In the genomic region with DNA sequence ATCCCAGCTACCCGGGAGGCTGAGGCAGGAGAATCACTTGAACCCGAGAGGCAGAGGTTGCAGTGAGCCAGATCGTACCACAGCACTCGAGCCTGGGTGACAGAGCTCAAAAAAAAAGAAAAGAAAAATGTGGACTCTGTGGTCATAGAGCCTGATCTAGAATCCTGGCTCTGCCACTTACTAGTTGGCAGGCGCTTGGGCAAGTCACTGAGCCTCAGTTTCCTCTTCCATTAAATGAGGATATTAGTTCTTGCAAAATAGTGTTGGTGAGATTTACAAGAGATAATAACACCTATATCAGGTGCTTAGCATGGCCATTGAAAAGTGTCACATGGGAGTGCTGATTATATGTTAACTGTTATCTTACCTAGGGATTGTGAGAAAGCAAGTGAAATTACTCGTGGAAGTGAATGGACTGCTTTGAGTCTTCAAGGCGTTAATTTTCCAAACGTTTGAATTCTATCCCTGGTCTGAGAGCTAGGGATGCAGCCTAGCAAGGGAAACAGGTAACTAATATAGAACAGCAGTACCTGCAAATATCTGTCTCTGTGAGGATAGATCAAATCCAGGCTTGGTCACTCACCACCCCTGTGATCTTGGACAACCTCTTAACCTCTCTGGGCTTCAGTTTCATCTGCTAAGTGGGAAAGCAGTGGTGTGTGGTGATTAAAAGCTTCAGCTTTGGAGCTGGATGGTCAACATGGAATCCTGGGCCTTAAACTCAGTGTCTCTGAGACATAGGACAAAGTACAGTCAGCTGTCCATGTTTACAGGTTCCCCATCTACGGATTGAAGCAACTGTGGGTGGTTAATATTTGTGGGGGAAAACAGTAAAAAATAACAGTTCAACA, we compare ENCODE assay signal across 8 cellular contexts. TPM values are rescaled to one million over a fixed set of nuclear protein-coding genes. Genes with fewer than 3 reads are reported as not detected.
A peak's percentile ranks its signal among the peaks of the same experiment; 100 is the strongest.
DNase-seq lines count a peak whose midpoint lies in the region; ATAC-seq, FAIRE-seq and TF ChIP-seq lines count a peak whose summit lies in the region.

No MANE protein-coding gene starts in this region.

- no peak for DNase-seq in GM23338 (ENCODE audit: low spot score)
- no peak for DNase-seq in T-helper 17 cell
- DNase-seq in fibroblast of villous mesenchyme (ENCODE audit: low read depth), result no peak
- no peak for DNase-seq in C1 segment of cervical spinal cord (lab: John Stamatoyannopoulos, UW)
- no peak for DNase-seq in stimulated activated naive CD4-positive, alpha-beta T cell treated with Interleukin-2 at 50 U/mL for 16 hours (lab: John Stamatoyannopoulos, UW)
- no peak for DNase-seq in H54 (ENCODE audit: insufficient read length, low spot score)

- H3K27me3 ChIP-seq in GM23338 (ENCODE audit: insufficient read depth) (no peaks in the 10 kb centered on the region), skeletal muscle tissue (ENCODE audit: control insufficient read depth in 3 of 3, insufficient read depth in 3 of 3, low read length in 3 of 3) (peaks cover 0 to 4% (median 0%) of the 10 kb centered on the region in 3 donors)

- H3K4me3 ChIP-seq in GM23338 (peak overlapping the region; percentile 68), fibroblast of villous mesenchyme (ENCODE audit: low read depth, low read length) (peak overlapping the region; percentile 84), skeletal muscle tissue (ENCODE audit: low read length in 3 of 3) (peak overlapping the region; percentile 75 to 99 (median 99))

- TF ChIP-seq CTCF in GM23338 (conservative IDR thresholded peaks at IDR 0.05; ENCODE audit: low read depth in 2 of 2) (no peak), fibroblast of villous mesenchyme (IDR thresholded peaks at IDR 0.05; ENCODE audit: insufficient read depth, low read depth, low read length) (no peak)

- peak overlapping the region; percentile 56; the same call in 1 of the 2 replicates for H2AFZ ChIP-seq in GM23338

- no peak for FAIRE-seq in H54 (lab: Jason Lieb, UNC)

- no peaks in the 10 kb centered on the region for H3K27me3 Mint-ChIP-seq in GM23338 (ENCODE audit: insufficient read depth, low read depth, poor library complexity)
- H3K27me3 Mint-ChIP-seq in T-helper 17 cell, result no peaks in the 10 kb centered on the region

- no peaks in the 10 kb centered on the region for H3F3A ChIP-seq in GM23338 (replicated peaks; ENCODE audit: low read depth)

- no peaks in the 10 kb centered on the region for H3K79me2 ChIP-seq in GM23338 (replicated peaks; ENCODE audit: insufficient read depth)

- H4K20me1 ChIP-seq in GM23338 (replicated peaks; ENCODE audit: insufficient read depth), result no peaks in the 10 kb centered on the region

- H3K9me3 ChIP-seq in T-helper 17 cell (ENCODE audit: control insufficient read depth, low read length, poor library complexity, severe bottlenecking), result no peaks in the 10 kb centered on the region
- H3K9me3 ChIP-seq in skeletal muscle tissue (ENCODE audit: control insufficient read depth in 3 of 3, low read length in 3 of 3), result no peaks in the 10 kb centered on the region

- H3K27ac ChIP-seq in GM23338 (ENCODE audit: low read depth) (no peak overlapping the region), skeletal muscle tissue (ENCODE audit: low read depth, low read length) (no peak overlapping the region)

- ATAC-seq in GM23338 (no peak), T-helper 17 cell (no peak), HG03378 (IDR thresholded peaks at IDR 0.05; ENCODE audit: unreplicated experiment) (no peak)

- no peaks in the 10 kb centered on the region; the same call in 2 of the 3 replicates for H3K9me3 Mint-ChIP-seq in GM23338

- peaks cover 3% of the 10 kb centered on the region; the same call in 2 of the 3 replicates for H3K36me3 Mint-ChIP-seq in GM23338 (ENCODE audit: low read depth)
- peaks cover 9% of the 10 kb centered on the region for H3K36me3 Mint-ChIP-seq in T-helper 17 cell (ENCODE audit: low read depth)

- H3K4me1 Mint-ChIP-seq in GM23338 (peaks cover 7% of the 10 kb centered on the region; the same call in 2 of the 3 replicates), T-helper 17 cell (peaks cover 51% of the 10 kb centered on the region)

- H3K4me1 ChIP-seq in GM23338 (ENCODE audit: insufficient read depth) (peaks cover 7% of the 10 kb centered on the region), skeletal muscle tissue (ENCODE audit: control insufficient read depth in 3 of 3, insufficient read depth in 3 of 3, low read length in 3 of 3) (peaks cover 3 to 8% (median 3%) of the 10 kb centered on the region in 3 donors)

- TF ChIP-seq POLR2A in H54 (IDR thresholded peaks at IDR 0.05; ENCODE audit: low read depth, low read length), result no peak

- H3K36me3 ChIP-seq in GM23338 (ENCODE audit: insufficient read depth) (no peaks in the 10 kb centered on the region), skeletal muscle tissue (ENCODE audit: control insufficient read depth in 3 of 3, insufficient read depth in 3 of 3, low read length in 3 of 3) (no peaks in the 10 kb centered on the region)

- peaks cover 8% of the 10 kb centered on the region; the same call in 1 of the 2 replicates for H3K9me2 ChIP-seq in GM23338 (ENCODE audit: insufficient read depth)

- H3K9ac ChIP-seq in skeletal muscle tissue (ENCODE audit: low read depth in 1 of 3, low read length in 3 of 3), result no peak overlapping the region

- H3K4me3 Mint-ChIP-seq in GM23338 (peak overlapping the region; percentile 81), T-helper 17 cell (peak overlapping the region; percentile 97)

- H3K4me2 ChIP-seq in GM23338, result peak overlapping the region; percentile 87; the same call in 1 of the 2 replicates

- no peak overlapping the region for H3K27ac Mint-ChIP-seq in GM23338
- H3K27ac Mint-ChIP-seq in T-helper 17 cell, result peak overlapping the region; percentile 99

TF ChIP-seq in GM23338, 12 proteins besides CTCF, POLR2A, EP300 and RAD21 (continues in another document):
- TF ChIP-seq NANOG (IDR thresholded peaks at IDR 0.05; ENCODE audit: borderline replicate concordance) (no peak), ZNF114 (CRISPR knock-in tag; IDR thresholded peaks at IDR 0.05) (no peak), EZH2phosphoT487 (IDR thresholded peaks at IDR 0.05; ENCODE audit: unreplicated experiment) (no peak), JUNB (IDR thresholded peaks at IDR 0.05; ENCODE audit: unreplicated experiment) (no peak), ETS1 (IDR thresholded peaks at IDR 0.05) (no peak), ZNF331 (CRISPR knock-in tag; IDR thresholded peaks at IDR 0.05; ENCODE audit: low read depth) (no peak), POLR2AphosphoS5 (IDR thresholded peaks at IDR 0.05; ENCODE audit: low read depth) (no peak), CREB1 (CRISPR knock-in tag; IDR thresholded peaks at IDR 0.05; ENCODE audit: low read depth) (no peak), EZH2 (IDR thresholded peaks at IDR 0.05; ENCODE audit: low read depth, unreplicated experiment) (no peak)
- TF ChIP-seq, protein P1, sequence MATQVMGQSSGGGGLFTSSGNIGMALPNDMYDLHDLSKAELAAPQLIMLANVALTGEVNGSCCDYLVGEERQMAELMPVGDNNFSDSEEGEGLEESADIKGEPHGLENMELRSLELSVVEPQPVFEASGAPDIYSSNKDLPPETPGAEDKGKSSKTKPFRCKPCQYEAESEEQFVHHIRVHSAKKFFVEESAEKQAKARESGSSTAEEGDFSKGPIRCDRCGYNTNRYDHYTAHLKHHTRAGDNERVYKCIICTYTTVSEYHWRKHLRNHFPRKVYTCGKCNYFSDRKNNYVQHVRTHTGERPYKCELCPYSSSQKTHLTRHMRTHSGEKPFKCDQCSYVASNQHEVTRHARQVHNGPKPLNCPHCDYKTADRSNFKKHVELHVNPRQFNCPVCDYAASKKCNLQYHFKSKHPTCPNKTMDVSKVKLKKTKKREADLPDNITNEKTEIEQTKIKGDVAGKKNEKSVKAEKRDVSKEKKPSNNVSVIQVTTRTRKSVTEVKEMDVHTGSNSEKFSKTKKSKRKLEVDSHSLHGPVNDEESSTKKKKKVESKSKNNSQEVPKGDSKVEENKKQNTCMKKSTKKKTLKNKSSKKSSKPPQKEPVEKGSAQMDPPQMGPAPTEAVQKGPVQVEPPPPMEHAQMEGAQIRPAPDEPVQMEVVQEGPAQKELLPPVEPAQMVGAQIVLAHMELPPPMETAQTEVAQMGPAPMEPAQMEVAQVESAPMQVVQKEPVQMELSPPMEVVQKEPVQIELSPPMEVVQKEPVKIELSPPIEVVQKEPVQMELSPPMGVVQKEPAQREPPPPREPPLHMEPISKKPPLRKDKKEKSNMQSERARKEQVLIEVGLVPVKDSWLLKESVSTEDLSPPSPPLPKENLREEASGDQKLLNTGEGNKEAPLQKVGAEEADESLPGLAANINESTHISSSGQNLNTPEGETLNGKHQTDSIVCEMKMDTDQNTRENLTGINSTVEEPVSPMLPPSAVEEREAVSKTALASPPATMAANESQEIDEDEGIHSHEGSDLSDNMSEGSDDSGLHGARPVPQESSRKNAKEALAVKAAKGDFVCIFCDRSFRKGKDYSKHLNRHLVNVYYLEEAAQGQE (IDR thresholded peaks at IDR 0.05; ENCODE audit: unreplicated experiment), result no peak

RNA-seq across cellular contexts. Expression of gene NSMCE1, which starts 1.0 kb away (rescaled TPM):
- 30.6 and 33.9 TPM in 2 replicates for total RNA-seq in GM23338 (2014; rRNA removed; shearing (Covaris generic))
- 47.2 and 50.8 TPM in 2 replicates for polyA plus RNA-seq in GM23338 (2016; fragmentation: Nextera tagmentation; extraction: Ambion mirVana)
- total RNA-seq in T-helper 17 cell (10 to 100 TPM; 35.1 to 49.2 TPM), fibroblast of villous mesenchyme (60.2 and 69.1 TPM in 2 replicates), skeletal muscle tissue (51.7 TPM)

RNA-seq across cellular contexts. Expression of gene IL4R, which starts 44.2 kb away (rescaled TPM):
- 16.9 and 17.6 TPM in 2 replicates for total RNA-seq in GM23338 (2014; rRNA removed; shearing (Covaris generic))
- polyA plus RNA-seq in GM23338 (2016; fragmentation: Nextera tagmentation; extraction: Ambion mirVana), result 5.6 and 6.4 TPM in 2 replicates
- total RNA-seq in T-helper 17 cell (100 to 1,000 TPM; 156 to 173 TPM), fibroblast of villous mesenchyme (25.0 and 43.2 TPM in 2 replicates), skeletal muscle tissue (7.8 TPM)
